17 cellular contexts compared by ENCODE assay signal in the genomic region with DNA sequence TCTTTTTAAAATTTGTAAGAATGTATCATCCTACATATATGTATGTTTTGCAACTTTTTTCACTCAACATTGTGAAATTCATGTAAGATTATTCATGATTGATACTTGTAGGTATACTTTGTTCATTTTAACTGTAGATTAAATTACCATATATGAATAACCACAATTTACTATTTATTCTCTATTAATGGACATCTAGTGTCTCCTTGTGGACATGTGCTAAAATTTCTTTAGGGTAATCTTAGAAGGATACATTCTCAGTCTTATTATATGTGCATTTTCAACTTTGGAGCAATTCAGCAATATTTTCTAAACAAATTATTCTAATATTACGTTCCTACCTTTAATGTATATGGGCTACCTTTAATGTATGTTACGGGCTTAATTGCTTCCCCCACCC.
A peak's percentile ranks its signal among the peaks of the same experiment; 100 is the strongest.
DNase-seq lines count a peak whose midpoint lies in the region; ATAC-seq, FAIRE-seq and TF ChIP-seq lines count a peak whose summit lies in the region.
"Had no signal": no experiment of that assay in that cellular context is flagged by ENCODE, and none has a peak within 500 bp of the region (broad histone marks: within the 10 kb centered on the region; RNA-seq: fewer than 3 reads in every experiment).

No MANE protein-coding gene starts in this region.

- no peak for TF ChIP-seq CTCF in HepG2 (CRISPR knock-in tag; IDR thresholded peaks at IDR 0.05)
- peak in 2 of 4 donors; percentile 3 to 16 for TF ChIP-seq CTCF in right lobe of liver (IDR thresholded peaks at IDR 0.05)
- TF ChIP-seq CTCF in OCI-LY1 (IDR thresholded peaks at IDR 0.05; ENCODE audit: low read length): peak; percentile 14; the same call in 1 of the 2 replicates
- TF ChIP-seq CTCF in endothelial cell of umbilical vein (IDR thresholded peaks at IDR 0.05; ENCODE audit: extremely low read depth in 1 of 2, insufficient read depth in 1 of 2, low read depth in 1 of 2, low read length in 2 of 2): no peak
- TF ChIP-seq CTCF in upper lobe of right lung (IDR thresholded peaks at IDR 0.05): peak; percentile 20
- TF ChIP-seq CTCF in testis (IDR thresholded peaks at IDR 0.05): no peak

- H3K9ac ChIP-seq in HepG2 (ENCODE audit: insufficient read depth, low read depth, low read length) (no peak overlapping the region), OCI-LY1 (ENCODE audit: low read length) (no peak overlapping the region), endothelial cell of umbilical vein (replicated peaks; ENCODE audit: extremely low read depth, insufficient read depth, low read length) (no peak overlapping the region)

- intact Hi-C loops in HepG2 (cut with micrococcal nuclease; ENCODE audit: unreplicated experiment): no loop called here
- intact Hi-C loops in right lobe of liver (cut with DNase I): no loop called here
- intact Hi-C loops in endothelial cell of umbilical vein (cut with micrococcal nuclease): loop anchor here (1.0 kb wide), 3 partner anchors 190 to 441 kb away; no protein-coding TSS in a partner anchor
- intact Hi-C loops in upper lobe of right lung (cut with DNase I): no loop called here
- intact Hi-C loops in testis (cut with DNase I; ENCODE audit: low total_unique reads): no loop called here

- H3K36me3 ChIP-seq in HepG2 (replicated peaks in 1 of 2; ENCODE audit: control insufficient read depth in 1 of 2, insufficient read depth in 2 of 2, low read length in 2 of 2) (no peaks in the 10 kb centered on the region), right lobe of liver (no peaks in the 10 kb centered on the region), OCI-LY1 (ENCODE audit: insufficient read depth, low read length) (0 out of 2 replicates have a peak, but pooled peaks cover 5% of the 10 kb centered on the region), endothelial cell of umbilical vein (ENCODE audit: control insufficient read depth in 2 of 2, extremely low read depth in 1 of 2, insufficient read depth in 2 of 2, low read length in 2 of 2) (no peaks in the 10 kb centered on the region), upper lobe of right lung (no peaks in the 10 kb centered on the region), testis (ENCODE audit: low read depth, missing control alignments) (no peaks in the 10 kb centered on the region)
- H3K36me3 ChIP-seq: uterus had no signal

- in situ Hi-C loops in HepG2 (cut with HindIII; ENCODE audit: extremely low pct_ligation_motif_present, low pct_unique_long_range_greater_than_20kb): no loop called here

- H3K9me3 ChIP-seq in HepG2 (ENCODE audit: low read length): no peaks in the 10 kb centered on the region
- H3K9me3 ChIP-seq in right lobe of liver: no peaks in the 10 kb centered on the region
- H3K9me3 ChIP-seq in OCI-LY1 (ENCODE audit: low read length): no peaks in the 10 kb centered on the region
- H3K9me3 ChIP-seq in endothelial cell of umbilical vein (replicated peaks; ENCODE audit: control insufficient read depth, insufficient read depth, low read length): no peaks in the 10 kb centered on the region
- H3K9me3 ChIP-seq in upper lobe of right lung: no peaks in the 10 kb centered on the region
- no peaks in the 10 kb centered on the region for H3K9me3 ChIP-seq in testis
- H3K9me3 ChIP-seq: uterus had no signal

- H3K9me2 ChIP-seq in OCI-LY1 (ENCODE audit: low read depth, low read length): no peaks in the 10 kb centered on the region

- TF ChIP-seq POLR2A in HepG2 (IDR thresholded peaks at IDR 0.05; ENCODE audit: insufficient read depth in 1 of 2, low read depth in 2 of 2, low read length in 2 of 2) (no peak), right lobe of liver (IDR thresholded peaks at IDR 0.05) (no peak), endothelial cell of umbilical vein (IDR thresholded peaks at IDR 0.05; ENCODE audit: low read depth, low read length) (no peak), testis (IDR thresholded peaks at IDR 0.05) (no peak)

- H3K27me3 ChIP-seq in HepG2 (ENCODE audit: control insufficient read depth in 1 of 2, insufficient read depth in 2 of 2, low read length in 2 of 2): no peaks in the 10 kb centered on the region
- no peaks in the 10 kb centered on the region for H3K27me3 ChIP-seq in right lobe of liver
- no peaks in the 10 kb centered on the region for H3K27me3 ChIP-seq in OCI-LY1 (ENCODE audit: insufficient read depth, low read length)
- H3K27me3 ChIP-seq in endothelial cell of umbilical vein (ENCODE audit: control insufficient read depth in 2 of 2, insufficient read depth in 2 of 2, low read length in 2 of 2): no peaks in the 10 kb centered on the region
- no peaks in the 10 kb centered on the region for H3K27me3 ChIP-seq in upper lobe of right lung
- no peaks in the 10 kb centered on the region for H3K27me3 ChIP-seq in testis
- H3K27me3 ChIP-seq: uterus had no signal

- FAIRE-seq in HepG2 (lab: Jason Lieb, UNC): no peak
- FAIRE-seq in endothelial cell of umbilical vein (lab: Jason Lieb, UNC): no peak

- H3K9me1 ChIP-seq in endothelial cell of umbilical vein (replicated peaks; ENCODE audit: control insufficient read depth, extremely low read depth, insufficient read depth, low read length): no peaks in the 10 kb centered on the region

- CTCF ChIA-PET in HepG2 (lab: Yijun Ruan, JAX; ENCODE audit: low intra/inter-chr PET ratio, low total read pairs) (no interaction called here), endothelial cell of umbilical vein (lab: Charles Lee) (no interaction called here)

- TF ChIP-seq EP300 in HepG2 (IDR thresholded peaks at IDR 0.05; ENCODE audit: low read depth in 2 of 2, low read length in 2 of 2) (no peak), HepG2 (CRISPR knock-in tag; IDR thresholded peaks at IDR 0.05; ENCODE audit: borderline replicate concordance) (no peak)

- POLR2A ChIA-PET in HepG2 (lab: Yijun Ruan, JAX) (no interaction called here), endothelial cell of umbilical vein (lab: Charles Lee) (no interaction called here)

- H3F3A ChIP-seq in OCI-LY1 (ENCODE audit: insufficient read depth, low read length): no peaks in the 10 kb centered on the region

- 48% methylated on average over 2 of the region's 2 CpGs for WGBS in HepG2 (ENCODE audit: low lambda C conversion rate)
- WGBS in right lobe of liver (ENCODE audit: insufficient coverage, low coverage, low lambda C conversion rate, missing lambda C conversion rate): 39% methylated on average over 2 of the region's 2 CpGs
- 61 to 66% methylated on average over 2 of the region's 2 CpGs for WGBS in testis, 2 donors

- H4K20me1 ChIP-seq in HepG2 (ENCODE audit: insufficient read depth, low read length) (no peaks in the 10 kb centered on the region), OCI-LY1 (ENCODE audit: insufficient read depth, low read length) (no peaks in the 10 kb centered on the region; the same call in 1 of the 2 replicates), endothelial cell of umbilical vein (replicated peaks; ENCODE audit: control insufficient read depth, extremely low read depth, insufficient read depth, low read length) (no peaks in the 10 kb centered on the region)

- H3K4me1 ChIP-seq in HepG2 (ENCODE audit: insufficient read depth, low read length) (no peaks in the 10 kb centered on the region), right lobe of liver (no peaks in the 10 kb centered on the region), OCI-LY1 (ENCODE audit: insufficient read depth, low read length, severe bottlenecking) (peaks cover 4% of the 10 kb centered on the region), endothelial cell of umbilical vein (ENCODE audit: control insufficient read depth, extremely low read depth, insufficient read depth, low read length) (no peaks in the 10 kb centered on the region), upper lobe of right lung (no peaks in the 10 kb centered on the region), testis (no peaks in the 10 kb centered on the region)
- H3K4me1 ChIP-seq: uterus had no signal

- dilution Hi-C loops in endothelial cell of umbilical vein (cut with MboI; ENCODE audit: extremely low pct_ligation_motif_present, low sequenced_read_pairs): no loop called here

- H3K79me2 ChIP-seq in HepG2 (ENCODE audit: insufficient read depth, low read length) (no peaks in the 10 kb centered on the region), OCI-LY1 (ENCODE audit: insufficient read depth, low read length) (peaks cover 30% of the 10 kb centered on the region), endothelial cell of umbilical vein (ENCODE audit: control insufficient read depth, insufficient read depth, low read length) (no peaks in the 10 kb centered on the region)

- DNase-seq in HepG2 (ENCODE audit: low spot score): no peak
- no peak for DNase-seq in right lobe of liver
- DNase-seq in endothelial cell of umbilical vein (ENCODE audit: low read depth, low spot score): peak; percentile 15
- no peak for DNase-seq in upper lobe of right lung
- no peak for DNase-seq in activated effector memory CD4-positive, alpha-beta T cell treated with anti-CD3 and anti-CD28 coated beads, Interleukin-2, amount 50 U/mL, for 16 hours
- DNase-seq in testis: no peak
- DNase-seq in activated CD4-positive, alpha-beta T cell treated with anti-CD3 and anti-CD28 coated beads for 48 hours: no peak
- DNase-seq: activated CD4-positive, alpha-beta T cell treated with anti-CD3 and anti-CD28 coated beads for 4 hours; KG1; naive thymus-derived CD8-positive, alpha-beta T cell; NCI-H187 treated with DMSO at 0.1 percent for 48 hours; NK-92 treated with Interleukin-12 subunit alpha and Interleukin-12 subunit beta, amount 100 ng/mL, for 24 hours; retina; stimulated activated CD4-positive, alpha-beta T cell treated with anti-CD3 and anti-CD28 coated beads, Interleukin-4, amount 100 ng/mL, for 24 hours; stimulated activated naive CD4-positive, alpha-beta T cell; uterus had no signal

- H3K27ac ChIP-seq in HepG2 (ENCODE audit: extremely low read length, insufficient read depth, low read length) (no peak overlapping the region), right lobe of liver (no peak overlapping the region), OCI-LY1 (ENCODE audit: low read depth, low read length, poor library complexity, severe bottlenecking) (no peak overlapping the region), endothelial cell of umbilical vein (ENCODE audit: insufficient read depth, low read depth, low read length) (no peak overlapping the region), upper lobe of right lung (no peak overlapping the region), testis (no peak overlapping the region)
- H3K27ac ChIP-seq: uterus had no signal

- BruUV-seq in HepG2 (replicated peaks; lab: Mats Ljungman, UMichigan): no TSS peak
- no TSS peak for BruUV-seq in endothelial cell of umbilical vein (replicated peaks; lab: Mats Ljungman, UMichigan)

- TF ChIP-seq RAD21 in HepG2 (CRISPR knock-in tag; IDR thresholded peaks at IDR 0.05): no peak

- H2AFZ ChIP-seq in HepG2 (ENCODE audit: low read length) (no peak overlapping the region), OCI-LY1 (ENCODE audit: low read length) (no peak overlapping the region), endothelial cell of umbilical vein (ENCODE audit: low read depth, low read length) (no peak overlapping the region)

- no peak overlapping the region for H3K4me3 ChIP-seq in HepG2 (replicated peaks in 1 of 3; ENCODE audit: insufficient read depth in 1 of 3, low read depth in 2 of 3, low read length in 3 of 3)
- H3K4me3 ChIP-seq in right lobe of liver: no peak overlapping the region
- H3K4me3 ChIP-seq in OCI-LY1 (ENCODE audit: low read depth, low read length, poor library complexity, severe bottlenecking): no peak overlapping the region
- H3K4me3 ChIP-seq in endothelial cell of umbilical vein (replicated peaks in 1 of 3; ENCODE audit: insufficient read depth in 1 of 3, low read depth in 1 of 3, low read length in 3 of 3): no peak overlapping the region
- no peak overlapping the region for H3K4me3 ChIP-seq in upper lobe of right lung
- H3K4me3 ChIP-seq in testis: no peak overlapping the region
- H3K4me3 ChIP-seq: uterus had no signal

- ATAC-seq in HepG2 (no peak), right lobe of liver (no peak), upper lobe of right lung (no peak)
- ATAC-seq: naive thymus-derived CD8-positive, alpha-beta T cell had no signal

- H3K4me2 ChIP-seq in HepG2 (ENCODE audit: low read depth, low read length) (no peak overlapping the region), OCI-LY1 (ENCODE audit: low read length) (no peak overlapping the region), endothelial cell of umbilical vein (ENCODE audit: insufficient read depth, low read length) (no peak overlapping the region)

Comparison
In these comparisons a context has a peak if more than half of its experiments do, and no peak if none do; other contexts are left out.
1. CTCF ChIP-seq: peak in OCI-LY1 (single experiment) and upper lobe of right lung (single experiment); none in HepG2 (single experiment), endothelial cell of umbilical vein (0 of 2) and testis (0 of 3).